In genomic region chr2:28449126-28449488, GRCh38 we compare ENCODE assay signal across 15 cellular contexts. TPM values are rescaled to one million over a fixed set of nuclear protein-coding genes. Genes with fewer than 3 reads are reported as not detected.
A peak's percentile ranks its signal among the peaks of the same experiment; 100 is the strongest.
DNase-seq lines count a peak whose midpoint lies in the region; ATAC-seq, FAIRE-seq and TF ChIP-seq lines count a peak whose summit lies in the region.
"Had no signal": no experiment of that assay in that cellular context is flagged by ENCODE, and none has a peak within 500 bp of the region (broad histone marks: within the 10 kb centered on the region; RNA-seq: fewer than 3 reads in every experiment).

No MANE protein-coding gene starts in this region.

- peak overlapping the region; percentile 62 for H3K4me3 Mint-ChIP-seq in stimulated activated naive CD8-positive, alpha-beta T cell treated with anti-CD3 and anti-CD28 coated beads, Interleukin-15, Interleukin-2, amounts not matched to agents 100 ng/mL and 50 ng/mL, for 24 hours
- peak overlapping the region; percentile 61 for H3K4me3 Mint-ChIP-seq in activated naive CD8-positive, alpha-beta T cell treated with anti-CD3 and anti-CD28 coated beads for 36 hours
- H3K4me3 Mint-ChIP-seq: B cell, WTC11 had no signal

- peaks cover 71% of the 10 kb centered on the region for H3K4me1 Mint-ChIP-seq in stimulated activated naive CD8-positive, alpha-beta T cell treated with anti-CD3 and anti-CD28 coated beads, Interleukin-15, Interleukin-2, amounts not matched to agents 100 ng/mL and 50 ng/mL, for 24 hours (ENCODE audit: low read depth)
- H3K4me1 Mint-ChIP-seq in activated naive CD8-positive, alpha-beta T cell treated with anti-CD3 and anti-CD28 coated beads for 36 hours: peaks cover 59% of the 10 kb centered on the region
- H3K4me1 Mint-ChIP-seq: B cell had no signal

- no peak for FAIRE-seq in urothelium cell line (lab: Jason Lieb, UNC)

- no peak for TF ChIP-seq POLR2A in uterus (IDR thresholded peaks at IDR 0.05)

- intact Hi-C loops in tibial artery (cut with DNase I; ENCODE audit: low total_unique reads) (no loop called here), uterus (cut with DNase I; ENCODE audit: low total_unique reads) (no loop called here)

- H3K36me3 ChIP-seq in muscle layer of duodenum (ENCODE audit: control insufficient read depth in 1 of 2, insufficient read depth in 2 of 2, low read length in 2 of 2) (no peaks in the 10 kb centered on the region), tibial artery (no peaks in the 10 kb centered on the region), uterus (no peaks in the 10 kb centered on the region)
- H3K36me3 ChIP-seq: thyroid gland had no signal

- no peak for ATAC-seq in stimulated activated naive CD8-positive, alpha-beta T cell treated with anti-CD3 and anti-CD28 coated beads, Interleukin-15, Interleukin-2, amounts not matched to agents 100 U/mL and 50 U/mL, for 24 hours
- ATAC-seq: left colon, WTC11 had no signal

- no peaks in the 10 kb centered on the region for H3K9me3 ChIP-seq in muscle layer of duodenum (ENCODE audit: control insufficient read depth in 1 of 2, low read length in 2 of 2)
- H3K9me3 ChIP-seq in tibial artery: no peaks in the 10 kb centered on the region
- H3K9me3 ChIP-seq in uterus: no peaks in the 10 kb centered on the region
- H3K9me3 ChIP-seq: thyroid gland had no signal

- H3K36me3 Mint-ChIP-seq in stimulated activated naive CD8-positive, alpha-beta T cell treated with anti-CD3 and anti-CD28 coated beads, Interleukin-15, Interleukin-2, amounts not matched to agents 100 ng/mL and 50 ng/mL, for 24 hours (ENCODE audit: low read depth): no peaks in the 10 kb centered on the region
- no peaks in the 10 kb centered on the region for H3K36me3 Mint-ChIP-seq in activated naive CD8-positive, alpha-beta T cell treated with anti-CD3 and anti-CD28 coated beads for 36 hours
- H3K36me3 Mint-ChIP-seq: WTC11 had no signal

- H3K27me3 ChIP-seq in muscle layer of duodenum (ENCODE audit: low read depth, low read length) (no peaks in the 10 kb centered on the region), tibial artery (no peaks in the 10 kb centered on the region), uterus (no peaks in the 10 kb centered on the region)
- H3K27me3 ChIP-seq: thyroid gland had no signal

- H3K9me3 Mint-ChIP-seq in stimulated activated naive CD8-positive, alpha-beta T cell treated with anti-CD3 and anti-CD28 coated beads, Interleukin-15, Interleukin-2, amounts not matched to agents 100 ng/mL and 50 ng/mL, for 24 hours: no peaks in the 10 kb centered on the region
- H3K9me3 Mint-ChIP-seq in activated naive CD8-positive, alpha-beta T cell treated with anti-CD3 and anti-CD28 coated beads for 36 hours: no peaks in the 10 kb centered on the region
- H3K9me3 Mint-ChIP-seq: WTC11 had no signal

- H3K4me3 ChIP-seq in muscle layer of duodenum (ENCODE audit: low read depth in 1 of 2, low read length in 2 of 2) (no peak overlapping the region), tibial artery (no peak overlapping the region), uterus (no peak overlapping the region)
- H3K4me3 ChIP-seq: thyroid gland had no signal

- H3K27ac ChIP-seq in muscle layer of duodenum (ENCODE audit: low read length) (peak overlapping the region; percentile 40), tibial artery (no peak overlapping the region), uterus (no peak overlapping the region)

- H3K27me3 Mint-ChIP-seq in stimulated activated naive CD8-positive, alpha-beta T cell treated with anti-CD3 and anti-CD28 coated beads, Interleukin-15, Interleukin-2, amounts not matched to agents 100 ng/mL and 50 ng/mL, for 24 hours: no peaks in the 10 kb centered on the region
- no peaks in the 10 kb centered on the region for H3K27me3 Mint-ChIP-seq in activated naive CD8-positive, alpha-beta T cell treated with anti-CD3 and anti-CD28 coated beads for 36 hours
- H3K27me3 Mint-ChIP-seq: progenitor cell of endocrine pancreas had no signal

- no peak for TF ChIP-seq CTCF in tibial artery (IDR thresholded peaks at IDR 0.05)
- TF ChIP-seq CTCF in uterus (IDR thresholded peaks at IDR 0.05): no peak

- no peak for DNase-seq in stimulated activated naive CD8-positive, alpha-beta T cell treated with anti-CD3 and anti-CD28 coated beads, Interleukin-15, Interleukin-2, amounts not matched to agents 100 U/mL and 50 U/mL, for 24 hours
- DNase-seq in activated naive CD8-positive, alpha-beta T cell treated with anti-CD3 and anti-CD28 coated beads for 36 hours: no peak
- DNase-seq in urothelium cell line (ENCODE audit: low spot score): no peak
- DNase-seq in tibial artery: no peak
- no peak for DNase-seq in uterus
- DNase-seq in activated CD4-positive, CD25-positive, alpha-beta regulatory T cell treated with anti-CD3 and anti-CD28 coated beads, Interleukin-2, amount 50 U/mL, for 72 hours: no peak
- DNase-seq: left colon, NCI-H2029, NCI-H526, thyroid gland had no signal

- H3K27ac Mint-ChIP-seq in stimulated activated naive CD8-positive, alpha-beta T cell treated with anti-CD3 and anti-CD28 coated beads, Interleukin-15, Interleukin-2, amounts not matched to agents 100 ng/mL and 50 ng/mL, for 24 hours: peak overlapping the region; percentile 92
- H3K27ac Mint-ChIP-seq in activated naive CD8-positive, alpha-beta T cell treated with anti-CD3 and anti-CD28 coated beads for 36 hours: no peak overlapping the region
- H3K27ac Mint-ChIP-seq: B cell, progenitor cell of endocrine pancreas, WTC11 had no signal

- H3K4me1 ChIP-seq in muscle layer of duodenum (ENCODE audit: control insufficient read depth in 1 of 2, insufficient read depth in 2 of 2, low read length in 2 of 2): no peaks in the 10 kb centered on the region
- peaks cover 0 to 13% (median 0%) of the 10 kb centered on the region in 4 donors for H3K4me1 ChIP-seq in tibial artery
- no peaks in the 10 kb centered on the region for H3K4me1 ChIP-seq in uterus

RNA-seq across cellular contexts. Expression of gene PLB1, which starts 46.8 kb away (rescaled TPM):
- total RNA-seq in activated naive CD8-positive, alpha-beta T cell treated with anti-CD3 and anti-CD28 coated beads for 36 hours: 1 to 10 TPM in 1 of 2 experiments, under 1 TPM in 1; 0.99 to 1.4 TPM
- total RNA-seq in uterus: 10 to 100 TPM in 1 of 4 donors, 1 to 10 TPM in 3; 2.9 to 12.4 (median 5.2) TPM

RNA-seq across cellular contexts. Expression of gene FOSL2, which starts 56.4 kb away (rescaled TPM):
- total RNA-seq in activated naive CD8-positive, alpha-beta T cell treated with anti-CD3 and anti-CD28 coated beads for 36 hours: 10 to 100 TPM; 32.5 to 39.4 TPM
- 100 to 1,000 TPM in 1 of 4 donors, 10 to 100 TPM in 3; 39.8 to 134 (median 58.7) TPM for total RNA-seq in uterus
